16 cellular contexts compared by ENCODE assay signal in the genomic region with DNA sequence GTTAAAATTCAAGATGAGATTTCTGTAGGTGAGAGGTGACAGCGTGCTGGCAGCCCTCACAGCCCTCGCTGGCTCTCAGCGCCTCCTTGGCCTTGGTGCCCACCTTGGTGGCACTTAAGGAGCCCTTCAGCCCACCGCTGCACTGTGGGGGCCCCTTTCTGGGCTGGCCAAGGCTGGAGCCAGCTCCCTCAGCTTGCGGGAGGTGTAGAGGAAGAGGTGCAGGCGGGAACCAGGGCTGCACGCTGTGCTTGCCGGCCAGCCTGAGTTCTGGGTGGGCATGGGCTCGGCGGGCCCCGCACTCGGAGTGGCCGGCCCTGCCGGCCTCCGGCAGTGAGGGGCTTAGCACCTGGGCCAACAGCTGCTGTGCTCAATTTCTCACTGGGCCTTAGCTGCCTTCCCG.
DNase-seq lines count a peak whose midpoint lies in the region; ATAC-seq lines count a peak whose summit lies in the region.
"Had no signal": no experiment of that assay in that cellular context is flagged by ENCODE, and none has a peak within 500 bp of the region (broad histone marks: within the 10 kb centered on the region; RNA-seq: fewer than 3 reads in every experiment).

No MANE protein-coding gene starts in this region.

- no peaks in the 10 kb centered on the region for H3K36me3 ChIP-seq in neuronal stem cell (replicated peaks in 1 of 2; ENCODE audit: control insufficient read depth in 2 of 2, insufficient read depth in 2 of 2, low read length in 2 of 2)
- H3K36me3 ChIP-seq: BLaER1 treated with 17β-estradiol and CSF1 and Interleukin-3, amounts not matched to agents 10 nM and 100 nM had no signal

- intact Hi-C loops in Right ventricle myocardium inferior (cut with DNase I) (no loop called here), Right ventricle myocardium superior (cut with DNase I) (no loop called here)

- H2BK15ac ChIP-seq in neuronal stem cell (ENCODE audit: low read length): no peak overlapping the region

- no peaks in the 10 kb centered on the region for H3K4me1 ChIP-seq in neuronal stem cell (ENCODE audit: control insufficient read depth in 2 of 2, insufficient read depth in 1 of 2, low read depth in 1 of 2, low read length in 2 of 2)
- H3K4me1 ChIP-seq: A549; BLaER1 treated with 17β-estradiol and CSF1 and Interleukin-3, amounts not matched to agents 10 nM and 100 nM; Caco-2 had no signal

- H4K8ac ChIP-seq in neuronal stem cell (ENCODE audit: low read depth, low read length): no peak overlapping the region

- H3K23ac ChIP-seq in neuronal stem cell (ENCODE audit: low read depth, low read length, poor library complexity): no peak overlapping the region

- H2AK5ac ChIP-seq in neuronal stem cell (ENCODE audit: low read depth, low read length): no peak overlapping the region

- no peak overlapping the region for H2BK12ac ChIP-seq in neuronal stem cell (ENCODE audit: low read length)

- no peak overlapping the region for H3K9ac ChIP-seq in neuronal stem cell (ENCODE audit: low read depth, low read length, poor library complexity)
- H3K9ac ChIP-seq: BLaER1 treated with 17β-estradiol and CSF1 and Interleukin-3, amounts not matched to agents 10 nM and 100 nM had no signal

- H3K14ac ChIP-seq in neuronal stem cell (ENCODE audit: low read length): peak overlapping the region; percentile 38

- WGBS in neuronal stem cell (ENCODE audit: extremely low coverage in 2 of 2, insufficient read length in 2 of 2, insufficient replicate concordance in 1 of 2), 2 donors: no CpG with 5 or more reads among the region's 16 CpGs

- peak overlapping the region; percentile 24 for H2BK5ac ChIP-seq in neuronal stem cell (ENCODE audit: low read length)

- no peak overlapping the region for H3K18ac ChIP-seq in neuronal stem cell (ENCODE audit: low read length)

- no peak overlapping the region for H2AFZ ChIP-seq in neuronal stem cell (ENCODE audit: low read length)

- DNase-seq in Right ventricle myocardium inferior (ENCODE audit: missing footprints) (peak; percentile 35), Right ventricle myocardium superior (no peak), neuronal stem cell (ENCODE audit: low spot score) (no peak)
- DNase-seq in effector CD4-positive, alpha-beta T cell: no peak
- DNase-seq in activated CD4-positive, alpha-beta T cell treated with anti-CD3 and anti-CD28 coated beads, Interleukin-2, amount 50 U/mL, for 4 hours: no peak
- DNase-seq: AML-193; Caco-2; Calu3; CD4-positive, alpha-beta T cell; CD8-positive, alpha-beta T cell; DMS79 treated with DMSO at 0.1 percent for 48 hours; GF-D8 had no signal

- no peak overlapping the region for H3K4me2 ChIP-seq in neuronal stem cell (ENCODE audit: insufficient read depth, low read length, poor library complexity, severe bottlenecking)
- H3K4me2 ChIP-seq: A549; BLaER1 treated with 17β-estradiol and CSF1 and Interleukin-3, amounts not matched to agents 10 nM and 100 nM had no signal

- no peak overlapping the region for H2BK120ac ChIP-seq in neuronal stem cell (ENCODE audit: low read depth, low read length)

- no peaks in the 10 kb centered on the region for H3K79me1 ChIP-seq in neuronal stem cell (ENCODE audit: low read depth, low read length)

- no peaks in the 10 kb centered on the region for H3K27me3 ChIP-seq in neuronal stem cell (ENCODE audit: control insufficient read depth in 3 of 3, insufficient read depth in 3 of 3, low read depth in 1 of 3, low read length in 3 of 3)
- H3K27me3 ChIP-seq: BLaER1 treated with 17β-estradiol and CSF1 and Interleukin-3, amounts not matched to agents 10 nM and 100 nM had no signal

- H4K91ac ChIP-seq in neuronal stem cell (ENCODE audit: low read depth, low read length, poor library complexity): no peak overlapping the region

- H3K9me3 ChIP-seq in neuronal stem cell (replicated peaks in 1 of 2; ENCODE audit: control insufficient read depth in 2 of 2, insufficient read depth in 1 of 2, low read depth in 1 of 2, low read length in 2 of 2): no peaks in the 10 kb centered on the region
- H3K9me3 ChIP-seq: A549, Caco-2 had no signal

- H3K4ac ChIP-seq in neuronal stem cell (ENCODE audit: low read length): no peak overlapping the region

- H3K4me3 ChIP-seq in neuronal stem cell (ENCODE audit: low read length in 2 of 2): no peak overlapping the region
- H3K4me3 ChIP-seq: A549; BLaER1 treated with 17β-estradiol and CSF1 and Interleukin-3, amounts not matched to agents 10 nM and 100 nM had no signal

- H3K27ac ChIP-seq in neuronal stem cell (replicated peaks; ENCODE audit: low read length): no peak overlapping the region
- H3K27ac ChIP-seq: 22Rv1; A549; BLaER1 treated with 17β-estradiol and CSF1 and Interleukin-3, amounts not matched to agents 10 nM and 100 nM; C4-2B had no signal

- ATAC-seq in Right ventricle myocardium inferior: no peak
- no peak for ATAC-seq in Right ventricle myocardium superior (ENCODE audit: poor library complexity)
- ATAC-seq: A549; CD8-positive, alpha-beta T cell had no signal
